ENCODE assay signal across 10 cellular contexts in the genomic region with DNA sequence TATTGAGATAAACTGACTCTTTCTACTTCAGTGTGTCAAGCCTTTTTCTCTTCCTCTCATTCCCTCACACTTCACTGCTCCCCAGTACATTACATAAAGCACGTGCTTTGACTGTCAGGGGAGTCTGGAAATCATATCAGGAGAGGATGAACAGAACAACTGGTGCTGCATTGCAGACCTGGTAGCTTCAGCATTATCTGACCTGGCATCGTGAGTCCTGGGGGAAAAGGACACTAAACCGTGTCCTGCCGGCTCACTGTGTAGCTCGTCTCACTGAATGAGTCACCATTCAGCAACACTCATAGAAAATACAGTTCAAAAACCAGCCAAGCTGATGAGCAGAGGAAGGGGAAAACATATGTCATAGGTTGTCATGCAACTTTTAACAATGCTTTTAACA.
DNase-seq lines count a peak whose midpoint lies in the region; ATAC-seq and TF ChIP-seq lines count a peak whose summit lies in the region.
"Had no signal": no experiment of that assay in that cellular context is flagged by ENCODE, and none has a peak within 500 bp of the region (broad histone marks: within the 10 kb centered on the region; RNA-seq: fewer than 3 reads in every experiment).

No MANE protein-coding gene starts in this region.

- DNase-seq in AG08395 (ENCODE audit: low spot score) (peak; percentile 44), HCT116 (ENCODE audit: low read depth, low spot score) (no peak), Panc1 (ENCODE audit: low read depth, low spot score) (no peak), fibroblast of mammary gland (ENCODE audit: low read depth) (peak; percentile 54), sciatic nerve (ENCODE audit: low spot score) (no peak), esophagus muscularis mucosa (ENCODE audit: extremely low spot score) (no peak), germinal center (ENCODE audit: low spot score) (no peak), GM19238 (ENCODE audit: insufficient read length, low spot score) (no peak)
- DNase-seq: activated CD8-positive, alpha-beta memory T cell treated with anti-CD3 and anti-CD28 coated beads for 24 hours; transverse colon had no signal

- H4K20me1 ChIP-seq in HCT116 (ENCODE audit: insufficient read depth), result no peaks in the 10 kb centered on the region

- H3K27me3 ChIP-seq in HCT116 (ENCODE audit: insufficient read depth, low read length) (no peaks in the 10 kb centered on the region), Panc1 (ENCODE audit: control insufficient read depth, insufficient read depth, low read length) (no peaks in the 10 kb centered on the region), esophagus muscularis mucosa (no peaks in the 10 kb centered on the region)
- H3K27me3 ChIP-seq: transverse colon had no signal

- CTCF ChIA-PET in HCT116 (lab: Charles Lee), result no interaction called here
- CTCF ChIA-PET in Panc1 (lab: Charles Lee), result no interaction called here

- no peaks in the 10 kb centered on the region for H3K79me2 ChIP-seq in HCT116 (ENCODE audit: insufficient read depth, low read length)

- no peaks in the 10 kb centered on the region for H3K9me2 ChIP-seq in HCT116 (ENCODE audit: insufficient read depth)

- WGBS in esophagus muscularis mucosa, result 32% methylated on average over 5 of the region's 5 CpGs

- no TSS peak for BruUV-seq in HCT116 (replicated peaks; lab: Mats Ljungman, UMichigan)
- no TSS peak for BruUV-seq in Panc1 (replicated peaks; lab: Mats Ljungman, UMichigan)

- H3K4me3 ChIP-seq in HCT116 (replicated peaks in 1 of 2; ENCODE audit: low read depth in 1 of 2, low read length in 2 of 2) (no peak overlapping the region; a peak in 1 of 4 replicates), Panc1 (ENCODE audit: low read depth in 2 of 2, low read length in 2 of 2) (no peak overlapping the region), fibroblast of mammary gland (ENCODE audit: control insufficient read depth, low read depth, low read length) (no peak overlapping the region), esophagus muscularis mucosa (no peak overlapping the region)
- H3K4me3 ChIP-seq: transverse colon had no signal

- H3K36me3 ChIP-seq in HCT116 (ENCODE audit: control insufficient read depth in 1 of 2, insufficient read depth in 2 of 2, low read length in 2 of 2), result no peaks in the 10 kb centered on the region
- H3K36me3 ChIP-seq in Panc1 (ENCODE audit: control insufficient read depth, insufficient read depth, low read length), result no peaks in the 10 kb centered on the region
- H3K36me3 ChIP-seq in esophagus muscularis mucosa, result no peaks in the 10 kb centered on the region
- H3K36me3 ChIP-seq: transverse colon had no signal

- H3K9me3 ChIP-seq in HCT116 (ENCODE audit: control insufficient read depth in 1 of 2, insufficient read depth in 1 of 2, low read depth in 1 of 2, low read length in 2 of 2), result no peaks in the 10 kb centered on the region
- H3K9me3 ChIP-seq in Panc1 (ENCODE audit: control insufficient read depth, insufficient read depth, low read depth, low read length), result no peaks in the 10 kb centered on the region
- H3K9me3 ChIP-seq in esophagus muscularis mucosa, result no peaks in the 10 kb centered on the region
- H3K9me3 ChIP-seq: transverse colon had no signal

- no peak overlapping the region for H3K27ac ChIP-seq in HCT116 (ENCODE audit: low read depth, low read length)
- H3K27ac ChIP-seq in Panc1 (ENCODE audit: low read length), result 0 out of 2 replicates have a peak overlapping the region, but pooled peaks have one; percentile 25
- H3K27ac ChIP-seq in esophagus muscularis mucosa (replicated peaks in 1 of 4), result no peak overlapping the region
- H3K27ac ChIP-seq: transverse colon had no signal

- H3K4me2 ChIP-seq in HCT116 (ENCODE audit: low read length), result peak overlapping the region; percentile 71

- TF ChIP-seq CTCF in HCT116 (IDR thresholded peaks at IDR 0.05 in 2 of 3, conservative IDR thresholded peaks at IDR 0.05 in 1 of 3; ENCODE audit: borderline replicate concordance in 1 of 3, insufficient read depth in 1 of 3, low read depth in 2 of 3, low read length in 2 of 3) (no peak), Panc1 (IDR thresholded peaks at IDR 0.05) (no peak), fibroblast of mammary gland (conservative IDR thresholded peaks at IDR 0.05; ENCODE audit: control insufficient read depth, insufficient read depth, low read depth, low read length) (no peak), esophagus muscularis mucosa (IDR thresholded peaks at IDR 0.05) (no peak)

- in situ Hi-C loops in Panc1 (cut with HindIII; ENCODE audit: low pct_unique_long_range_greater_than_20kb, low sequenced_read_pairs), result no loop called here

- 0 out of 2 replicates have a peak overlapping the region, but pooled peaks have one; percentile 21 for H3K9ac ChIP-seq in HCT116 (ENCODE audit: low read length)

- POLR2A ChIA-PET in HCT116 (lab: Charles Lee) (no interaction called here), Panc1 (lab: Charles Lee) (no interaction called here)

- intact Hi-C loops in HCT116 (cut with micrococcal nuclease), result no loop called here
- intact Hi-C loops in Panc1 (cut with micrococcal nuclease; ENCODE audit: unreplicated experiment), result no loop called here
- intact Hi-C loops in sciatic nerve (cut with DNase I), result no loop called here
- intact Hi-C loops in esophagus muscularis mucosa (cut with DNase I), result no loop called here

- TF ChIP-seq POLR2A in HCT116 (IDR thresholded peaks at IDR 0.05; ENCODE audit: borderline replicate concordance, extremely low read depth, insufficient read depth, insufficient read length) (no peak), esophagus muscularis mucosa (IDR thresholded peaks at IDR 0.05; ENCODE audit: low read depth) (no peak)

- RAD21 ChIA-PET in HCT116 (lab: Charles Lee; ENCODE audit: low non-redundant PET in 1 of 2, low total read pairs in 2 of 2, uncharacterized antibody in 2 of 2, unreplicated experiment in 2 of 2), result no interaction called here

- no peak for TF ChIP-seq EP300 in esophagus muscularis mucosa (IDR thresholded peaks at IDR 0.05)

- peak; percentile 86 for ATAC-seq in HCT116
- ATAC-seq in Panc1, result peak; percentile 70; the same call in 1 of the 2 replicates
- ATAC-seq in sciatic nerve, result no peak

- TF ChIP-seq RAD21 in HCT116 (IDR thresholded peaks at IDR 0.05; ENCODE audit: low read depth), result no peak

- peaks cover 0 to 13% of the 10 kb centered on the region in 2 experiments; a peak in 2 of 4 replicates for H3K4me1 ChIP-seq in HCT116 (ENCODE audit: control insufficient read depth in 1 of 2, insufficient read depth in 2 of 2, low read length in 2 of 2)
- peaks cover 3% of the 10 kb centered on the region; the same call in 1 of the 2 replicates for H3K4me1 ChIP-seq in Panc1 (ENCODE audit: control insufficient read depth, insufficient read depth, low read length)
- H3K4me1 ChIP-seq in esophagus muscularis mucosa, result no peaks in the 10 kb centered on the region
- H3K4me1 ChIP-seq: transverse colon had no signal

- peak overlapping the region; percentile 99 for H2AFZ ChIP-seq in HCT116 (ENCODE audit: low read depth, low read length, poor library complexity, severe bottlenecking)

TF ChIP-seq in HCT116, 20 proteins besides CTCF, POLR2A, EP300 and RAD21:
- TF ChIP-seq ELF1 (IDR thresholded peaks at IDR 0.05; ENCODE audit: borderline replicate concordance, low read depth) (no peak), JUND (IDR thresholded peaks at IDR 0.05) (0 out of 2 replicates have a peak, but pooled peaks have one; percentile 19), POLR2AphosphoS5 (IDR thresholded peaks at IDR 0.05; ENCODE audit: low read depth, low read length) (no peak), FOSL1 (IDR thresholded peaks at IDR 0.05; ENCODE audit: low read depth) (0 out of 2 replicates have a peak, but pooled peaks have one; percentile 34), ZNF274 (IDR thresholded peaks at IDR 0.05; ENCODE audit: low read depth, low read length) (no peak)

Comparison
In these comparisons a context has a peak if more than half of its experiments do, and no peak if none do; other contexts are left out.
1. DNase-seq: peak in AG08395 (single experiment) and fibroblast of mammary gland (single experiment); none in HCT116 (single experiment), Panc1 (single experiment), sciatic nerve (single experiment), esophagus muscularis mucosa (single experiment), germinal center (single experiment) and GM19238 (single experiment).